In the genomic region with DNA sequence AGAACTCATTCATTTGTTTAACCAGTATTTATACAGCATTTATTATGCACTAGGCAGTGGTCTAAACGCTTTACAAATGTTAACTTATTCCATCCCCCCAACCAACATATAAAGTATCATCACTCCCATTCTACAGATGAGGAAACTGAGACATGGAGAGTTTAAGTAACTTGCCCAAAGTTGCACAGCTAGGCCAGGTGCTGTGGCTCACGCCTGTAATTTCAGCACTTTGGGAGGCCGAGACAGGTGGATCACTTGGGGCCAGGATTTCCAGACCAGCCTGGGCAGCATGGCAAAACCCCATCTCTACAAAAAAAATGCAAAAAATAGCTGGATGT, we compare ENCODE assay signal across 2 cellular contexts.
TF ChIP-seq lines count a peak whose summit lies in the region.

No MANE protein-coding gene starts in this region.

TF ChIP-seq in HepG2, 621 proteins besides CTCF, POLR2A, EP300 and RAD21:
- 0 out of 2 replicates have a peak, but pooled peaks have one; percentile 36 for TF ChIP-seq TOPORS (CRISPR knock-in tag; IDR thresholded peaks at IDR 0.05)
- TF ChIP-seq KDM1A (CRISPR knock-in tag; IDR thresholded peaks at IDR 0.05) = peak; percentile 75; the same call in 1 of the 2 replicates
- TF ChIP-seq ADNP (CRISPR knock-in tag; IDR thresholded peaks at IDR 0.05) = no peak
- peak; percentile 96 for TF ChIP-seq ZNF629 (CRISPR knock-in tag; conservative IDR thresholded peaks at IDR 0.05)
- no peak for TF ChIP-seq BORCS8-MEF2B (CRISPR knock-in tag; IDR thresholded peaks at IDR 0.05)
- TF ChIP-seq, protein P1, sequence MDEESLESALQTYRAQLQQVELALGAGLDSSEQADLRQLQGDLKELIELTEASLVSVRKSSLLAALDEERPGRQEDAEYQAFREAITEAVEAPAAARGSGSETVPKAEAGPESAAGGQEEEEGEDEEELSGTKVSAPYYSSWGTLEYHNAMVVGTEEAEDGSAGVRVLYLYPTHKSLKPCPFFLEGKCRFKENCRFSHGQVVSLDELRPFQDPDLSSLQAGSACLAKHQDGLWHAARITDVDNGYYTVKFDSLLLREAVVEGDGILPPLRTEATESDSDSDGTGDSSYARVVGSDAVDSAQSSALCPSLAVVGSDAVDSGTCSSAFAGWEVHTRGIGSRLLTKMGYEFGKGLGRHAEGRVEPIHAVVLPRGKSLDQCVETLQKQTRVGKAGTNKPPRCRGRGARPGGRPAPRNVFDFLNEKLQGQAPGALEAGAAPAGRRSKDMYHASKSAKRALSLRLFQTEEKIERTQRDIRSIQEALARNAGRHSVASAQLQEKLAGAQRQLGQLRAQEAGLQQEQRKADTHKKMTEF (CRISPR knock-in tag; IDR thresholded peaks at IDR 0.05) = no peak
- peak; percentile 66; the same call in 1 of the 2 replicates for TF ChIP-seq CHD4 (IDR thresholded peaks at IDR 0.05; ENCODE audit: borderline replicate concordance, low read length)
- TF ChIP-seq ZBTB7A (CRISPR knock-in tag; IDR thresholded peaks at IDR 0.05) = 0 out of 2 replicates have a peak, but pooled peaks have one; percentile 22
- TF ChIP-seq SNRNP70 (IDR thresholded peaks at IDR 0.05; ENCODE audit: low read depth, low read length) = no peak
- peak; percentile 56 for TF ChIP-seq ZMYM3 (CRISPR knock-in tag; IDR thresholded peaks at IDR 0.05)

TF ChIP-seq in K562, 482 proteins besides CTCF, POLR2A, EP300 and RAD21:
- peak; percentile 51 for TF ChIP-seq RBM25 (IDR thresholded peaks at IDR 0.05; ENCODE audit: low read depth, low read length, severe bottlenecking)
- no peak for TF ChIP-seq CBFA2T2 (conservative IDR thresholded peaks at IDR 0.05)
- TF ChIP-seq CBX5 (IDR thresholded peaks at IDR 0.05; ENCODE audit: borderline replicate concordance, low read depth) = no peak
- peak; percentile 70; the same call in 1 of the 2 replicates for TF ChIP-seq BCOR (IDR thresholded peaks at IDR 0.05)
